ENCODE assay signal across 9 cellular contexts in genomic region chr6:25652007-25652515, GRCh38. TPM values are rescaled to one million over a fixed set of nuclear protein-coding genes. Genes with fewer than 3 reads are reported as not detected.
DNase-seq lines count a peak whose midpoint lies in the region; ATAC-seq and TF ChIP-seq lines count a peak whose summit lies in the region.
"Had no signal": no experiment of that assay in that cellular context is flagged by ENCODE, and none has a peak within 500 bp of the region (broad histone marks: within the 10 kb centered on the region; RNA-seq: fewer than 3 reads in every experiment).

A gene with protein sequence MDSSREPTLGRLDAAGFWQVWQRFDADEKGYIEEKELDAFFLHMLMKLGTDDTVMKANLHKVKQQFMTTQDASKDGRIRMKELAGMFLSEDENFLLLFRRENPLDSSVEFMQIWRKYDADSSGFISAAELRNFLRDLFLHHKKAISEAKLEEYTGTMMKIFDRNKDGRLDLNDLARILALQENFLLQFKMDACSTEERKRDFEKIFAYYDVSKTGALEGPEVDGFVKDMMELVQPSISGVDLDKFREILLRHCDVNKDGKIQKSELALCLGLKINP (plus strand): TSS chr6:25652215. CDS start chr6:25652404, 189 bp downstream.

- DNase-seq in DMS53 (lab: John Stamatoyannopoulos, UW), result peak; percentile 85
- peak; percentile 13 for DNase-seq in NB4 (ENCODE audit: low read depth)
- DNase-seq in activated CD8-positive, alpha-beta memory T cell treated with anti-CD3 and anti-CD28 coated beads for 48 hours (ENCODE audit: low read depth in 2 of 3, low spot score in 2 of 3), result peak in 2 of 3 experiments; percentile 11 to 28
- peak; percentile 73 for DNase-seq in fibroblast of pulmonary artery (ENCODE audit: low read depth)
- peak; percentile 84 for DNase-seq in type B pancreatic cell (ENCODE audit: extremely low spot score, unreplicated experiment)
- DNase-seq in NCI-H1436 (lab: John Stamatoyannopoulos, UW), result no peak

- H3K36me3 Mint-ChIP-seq in nephron (ENCODE audit: low read depth) (no peaks in the 10 kb centered on the region), type B pancreatic cell (no peaks in the 10 kb centered on the region)
- H3K36me3 Mint-ChIP-seq: immature natural killer cell had no signal

- no peaks in the 10 kb centered on the region for H3K9me3 Mint-ChIP-seq in nephron
- H3K9me3 Mint-ChIP-seq in type B pancreatic cell, result no peaks in the 10 kb centered on the region

- H3K4me3 Mint-ChIP-seq in nephron (peak within 1 kb of the TSS in 2 of 3 experiments; percentile 18 to 59), type B pancreatic cell (peak within 1 kb of the TSS; percentile 71)
- H3K4me3 Mint-ChIP-seq: immature natural killer cell had no signal

- no peaks in the 10 kb centered on the region for H3K4me1 Mint-ChIP-seq in nephron
- H3K4me1 Mint-ChIP-seq in type B pancreatic cell (ENCODE audit: unreplicated experiment), result no peaks in the 10 kb centered on the region
- H3K4me1 Mint-ChIP-seq: immature natural killer cell had no signal

- ATAC-seq in GM21515 (IDR thresholded peaks at IDR 0.05; ENCODE audit: unreplicated experiment), result no peak

- H3K27ac Mint-ChIP-seq in nephron (no peak within 1 kb of the TSS), type B pancreatic cell (no peak within 1 kb of the TSS)
- H3K27ac Mint-ChIP-seq: immature natural killer cell had no signal

- H3K27me3 Mint-ChIP-seq in nephron (ENCODE audit: low read depth) (peaks cover 61% of the 10 kb centered on the region), type B pancreatic cell (peaks cover 59% of the 10 kb centered on the region)

- TF ChIP-seq CTCF in NB4 (IDR thresholded peaks at IDR 0.05; ENCODE audit: low read depth, low read length), result no peak
- TF ChIP-seq CTCF in fibroblast of pulmonary artery (IDR thresholded peaks at IDR 0.05; ENCODE audit: low read length, missing control alignments), result no peak
- no peak for TF ChIP-seq CTCF in nephron (IDR thresholded peaks at IDR 0.05; ENCODE audit: unreplicated experiment in 3 of 3)
- no peak for TF ChIP-seq CTCF in type B pancreatic cell (conservative IDR thresholded peaks at IDR 0.05)

- TF ChIP-seq POLR2A in NB4 (IDR thresholded peaks at IDR 0.05; ENCODE audit: extremely low read depth, insufficient read length), result no peak

- H3K4me3 ChIP-seq in NB4 (ENCODE audit: low read depth, low read length), result no peak within 1 kb of the TSS
- no peak within 1 kb of the TSS for H3K4me3 ChIP-seq in fibroblast of pulmonary artery (replicated peaks; ENCODE audit: low read depth, low read length)

RNA-seq across cellular contexts. Expression of the gene that starts here (rescaled TPM):
- 47.1 and 89.1 TPM in 2 replicates for total RNA-seq in type B pancreatic cell (ENCODE audit: low replicate concordance)
